20 cellular contexts compared by ENCODE assay signal in genomic region chr2:241033994-241034393, GRCh38.
"Had no signal": no experiment of that assay in that cellular context is flagged by ENCODE, and none has a peak within 500 bp of the region (broad histone marks: within the 10 kb centered on the region; RNA-seq: fewer than 3 reads in every experiment).

No MANE protein-coding gene starts in this region.

- DNase-seq: activated CD8-positive, alpha-beta memory T cell treated with anti-CD3 and anti-CD28 coated beads for 24 hours; activated gamma-delta T cell treated with Interleukin-2 at 50 U/mL for 16 hours; activated naive CD8-positive, alpha-beta T cell treated with anti-CD3 and anti-CD28 coated beads for 36 hours; anterior cingulate cortex; brain microvascular endothelial cell; cerebellar nuclear complex; effector memory CD4-positive, alpha-beta T cell; foreskin melanocyte; left colon; mammary epithelial cell; occipital lobe; stimulated activated CD4-positive, alpha-beta T cell treated with anti-CD3 and anti-CD28 coated beads, Interleukin-1b, Interleukin-23, amount 100 ng/mL, for 48 hours; thyroid gland; uterus; WERI-Rb-1 had no signal

- H3K27ac ChIP-seq: brain microvascular endothelial cell, prostate gland, sigmoid colon, thyroid gland, uterus, WERI-Rb-1 had no signal

- H3K9me3 Mint-ChIP-seq: activated naive CD8-positive, alpha-beta T cell treated with anti-CD3 and anti-CD28 coated beads for 36 hours; dendritic cell treated with granulocyte-macrophage colony-stimulating factor and Interleukin-4, amounts not matched to agents 40 ng/mL and 50 ng/mL, for 4 days; natural killer cell treated with Interleukin-12 subunit alpha and Interleukin-12 subunit beta and Interleukin-15 and Interleukin-18, amount 100 ng/mL, for 72 hours; T-helper 1 cell treated with Interleukin-12 subunit alpha and Interleukin-12 subunit beta and Interleukin-4 antibody, amounts not matched to agents 30 μg/mL and 1 μg/mL, for 36 hours had no signal

- H3K27me3 ChIP-seq: thyroid gland, uterus had no signal

- H3K36me3 Mint-ChIP-seq: activated naive CD8-positive, alpha-beta T cell treated with anti-CD3 and anti-CD28 coated beads for 36 hours; natural killer cell treated with Interleukin-12 subunit alpha and Interleukin-12 subunit beta and Interleukin-15 and Interleukin-18, amount 100 ng/mL, for 72 hours had no signal

- H3K4me1 ChIP-seq: prostate gland, uterus had no signal

- H3K27me3 Mint-ChIP-seq: activated naive CD8-positive, alpha-beta T cell treated with anti-CD3 and anti-CD28 coated beads for 36 hours had no signal

- H3K4me3 Mint-ChIP-seq: activated naive CD8-positive, alpha-beta T cell treated with anti-CD3 and anti-CD28 coated beads for 36 hours; dendritic cell treated with granulocyte-macrophage colony-stimulating factor and Interleukin-4, amounts not matched to agents 40 ng/mL and 50 ng/mL, for 4 days; natural killer cell treated with Interleukin-12 subunit alpha and Interleukin-12 subunit beta and Interleukin-15 and Interleukin-18, amount 100 ng/mL, for 72 hours; T-helper 1 cell treated with Interleukin-12 subunit alpha and Interleukin-12 subunit beta and Interleukin-4 antibody, amounts not matched to agents 30 μg/mL and 1 μg/mL, for 36 hours had no signal

- H3K9me3 ChIP-seq: prostate gland, sigmoid colon, thyroid gland, uterus had no signal

- H3K36me3 ChIP-seq: brain microvascular endothelial cell, prostate gland, uterus, WERI-Rb-1 had no signal

- H3K4me3 ChIP-seq: prostate gland, sigmoid colon, thyroid gland, uterus had no signal

- ATAC-seq: left colon; natural killer cell treated with Interleukin-12 subunit alpha and Interleukin-12 subunit beta and Interleukin-15 and Interleukin-18, amount 100 ng/mL, for 72 hours had no signal

- H3K27ac Mint-ChIP-seq: activated naive CD8-positive, alpha-beta T cell treated with anti-CD3 and anti-CD28 coated beads for 36 hours; dendritic cell treated with granulocyte-macrophage colony-stimulating factor and Interleukin-4, amounts not matched to agents 40 ng/mL and 50 ng/mL, for 4 days; natural killer cell treated with Interleukin-12 subunit alpha and Interleukin-12 subunit beta and Interleukin-15 and Interleukin-18, amount 100 ng/mL, for 72 hours; T-helper 1 cell treated with Interleukin-12 subunit alpha and Interleukin-12 subunit beta and Interleukin-4 antibody, amounts not matched to agents 30 μg/mL and 1 μg/mL, for 36 hours had no signal
